In genomic region chr12:46296822-46297221, GRCh38 we compare ENCODE assay signal across 28 cellular contexts.
"Had no signal": no experiment of that assay in that cellular context is flagged by ENCODE, and none has a peak within 500 bp of the region (broad histone marks: within the 10 kb centered on the region; RNA-seq: fewer than 3 reads in every experiment).

No MANE protein-coding gene starts in this region.

- H3K36me3 ChIP-seq: brain microvascular endothelial cell, cardiac muscle cell, MG63, Peyer's patch, SJCRH30, WERI-Rb-1 had no signal

- ATAC-seq: activated CD4-positive, alpha-beta T cell treated with anti-CD3 and anti-CD28 coated beads for 36 hours; activated T-helper 17 cell treated with anti-CD3 and anti-CD28 coated beads, Interleukin-2, amount 50 U/mL, for 72 hours had no signal

- H3K4me1 Mint-ChIP-seq: activated CD4-positive, alpha-beta memory T cell treated with anti-CD3 and anti-CD28 coated beads, Interleukin-2, amount 10 ng/mL, durations not matched to agents 7 days and 5 days; activated CD4-positive, alpha-beta T cell treated with anti-CD3 and anti-CD28 coated beads for 36 hours; activated naive CD4-positive, alpha-beta T cell treated with anti-CD3 and anti-CD28 coated beads, Interleukin-2, amount 10 ng/mL, durations not matched to agents 7 days and 5 days; activated T-helper 17 cell treated with anti-CD3 and anti-CD28 coated beads, Interleukin-2, amount 50 U/mL, for 72 hours had no signal

- H3K4me2 ChIP-seq: KMS-11, SK-N-SH had no signal

- H3K27me3 ChIP-seq: brain microvascular endothelial cell, cardiac muscle cell, MG63, Peyer's patch, SJCRH30 had no signal

- H3K9me3 ChIP-seq: Peyer's patch, SK-N-SH had no signal

- H3K27ac ChIP-seq: brain microvascular endothelial cell, cardiac muscle cell, KMS-11, Peyer's patch, RWPE1, SJCRH30, WERI-Rb-1 had no signal

- H3K27me3 Mint-ChIP-seq: activated CD4-positive, alpha-beta T cell treated with anti-CD3 and anti-CD28 coated beads for 36 hours; activated naive CD8-positive, alpha-beta T cell treated with anti-CD3 and anti-CD28 coated beads for 36 hours; activated T-helper 17 cell treated with anti-CD3 and anti-CD28 coated beads, Interleukin-2, amount 50 U/mL, for 72 hours had no signal

- DNase-seq: activated CD4-positive, alpha-beta memory T cell treated with anti-CD3 and anti-CD28 coated beads, Interleukin-2, amount 10 ng/mL, durations not matched to agents 7 days and 5 days; activated CD4-positive, alpha-beta T cell treated with anti-CD3 and anti-CD28 coated beads for 36 hours; activated CD4-positive, alpha-beta T cell treated with anti-CD3 and anti-CD28 coated beads, Interleukin-2, amount 50 U/mL, for 1 hour; activated gamma-delta T cell treated with Interleukin-2 at 50 U/mL for 16 hours; activated naive CD4-positive, alpha-beta T cell treated with anti-CD3 and anti-CD28 coated beads, Interleukin-2, amount 10 ng/mL, durations not matched to agents 7 days and 5 days; activated naive CD8-positive, alpha-beta T cell treated with anti-CD3 and anti-CD28 coated beads for 36 hours; activated T-cell treated with anti-CD3 and anti-CD28 coated beads for 4 hours; activated T-cell treated with anti-CD3 and anti-CD28 coated beads, Interleukin-2, amount 50 U/mL, for 48 hours; brain microvascular endothelial cell; MG63; NCI-H1092; NCI-H1417; NCI-H2029; NCI-H2107; NCI-H2171 treated with DMSO at 0.1 percent for 48 hours; NCI-H510A; NCI-H526 treated with DMSO at 0.1 percent for 48 hours; NK-92 treated with Interleukin-12 subunit alpha and Interleukin-12 subunit beta, amount 100 ng/mL, for 24 hours; Peyer's patch; Right ventricle myocardium superior; SJCRH30; SK-N-SH; T-helper 1 cell; WERI-Rb-1 had no signal

- H3K4me1 ChIP-seq: Peyer's patch had no signal

- H3K36me3 Mint-ChIP-seq: activated naive CD4-positive, alpha-beta T cell treated with anti-CD3 and anti-CD28 coated beads, Interleukin-2, amount 10 ng/mL, durations not matched to agents 7 days and 5 days had no signal

- H3K27ac Mint-ChIP-seq: activated CD4-positive, alpha-beta memory T cell treated with anti-CD3 and anti-CD28 coated beads, Interleukin-2, amount 10 ng/mL, durations not matched to agents 7 days and 5 days; activated CD4-positive, alpha-beta T cell treated with anti-CD3 and anti-CD28 coated beads for 36 hours; activated naive CD4-positive, alpha-beta T cell treated with anti-CD3 and anti-CD28 coated beads, Interleukin-2, amount 10 ng/mL, durations not matched to agents 7 days and 5 days; activated naive CD8-positive, alpha-beta T cell treated with anti-CD3 and anti-CD28 coated beads for 36 hours had no signal

- H3K9ac ChIP-seq: KMS-11, SK-N-SH had no signal

- H3K4me3 Mint-ChIP-seq: activated CD4-positive, alpha-beta memory T cell treated with anti-CD3 and anti-CD28 coated beads, Interleukin-2, amount 10 ng/mL, durations not matched to agents 7 days and 5 days; activated CD4-positive, alpha-beta T cell treated with anti-CD3 and anti-CD28 coated beads for 36 hours; activated naive CD4-positive, alpha-beta T cell treated with anti-CD3 and anti-CD28 coated beads, Interleukin-2, amount 10 ng/mL, durations not matched to agents 7 days and 5 days; activated naive CD8-positive, alpha-beta T cell treated with anti-CD3 and anti-CD28 coated beads for 36 hours; activated T-helper 17 cell treated with anti-CD3 and anti-CD28 coated beads, Interleukin-2, amount 50 U/mL, for 72 hours had no signal

- H3K4me3 ChIP-seq: cardiac muscle cell, MG63, Peyer's patch, SJCRH30 had no signal
